Comparison of ENCODE assay signal across 8 cellular contexts in the genomic region with DNA sequence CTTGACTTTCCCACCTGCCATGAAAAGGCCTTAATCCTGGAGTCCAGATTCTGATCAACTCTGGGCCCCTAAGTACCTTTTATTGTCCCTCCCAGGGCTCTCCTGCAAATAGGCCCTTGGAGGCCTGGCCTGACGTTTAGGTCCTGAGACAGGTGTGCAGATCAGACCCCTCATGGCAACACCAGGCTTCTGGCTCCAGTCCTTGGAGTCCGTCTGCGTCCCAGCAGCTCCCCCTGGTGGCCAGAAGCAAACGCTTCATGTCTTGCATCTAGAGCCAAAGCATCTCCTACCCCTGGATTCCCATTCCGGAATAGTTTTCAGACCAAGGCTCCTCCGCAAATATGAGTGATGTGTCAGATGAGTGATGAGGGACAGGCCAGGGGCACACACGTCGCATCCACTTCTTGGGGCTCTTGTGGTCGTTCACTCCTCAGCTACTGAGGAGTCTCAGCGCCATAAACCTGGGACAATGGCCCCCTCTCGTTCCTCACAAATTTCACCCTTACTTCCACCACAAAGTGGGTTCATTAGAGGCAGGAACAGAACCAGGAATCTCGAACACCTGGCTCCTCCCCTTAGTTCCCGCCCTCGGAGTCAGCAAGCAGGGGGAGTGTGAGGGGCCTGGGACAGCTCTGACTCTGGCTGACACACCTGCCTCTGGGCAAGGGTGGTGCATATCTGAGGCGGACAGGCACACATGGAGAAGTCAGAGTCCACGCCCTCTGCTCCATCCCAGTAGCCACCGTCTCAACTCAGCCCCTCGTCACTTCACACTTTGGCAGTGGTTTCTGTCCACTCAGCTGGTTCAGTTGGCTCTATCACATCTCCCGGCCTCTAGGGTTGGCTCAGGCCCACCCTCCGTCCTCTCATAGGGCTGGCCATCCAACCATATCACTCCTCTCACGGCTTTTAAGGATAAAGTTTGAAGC.
A peak's percentile ranks its signal among the peaks of the same experiment; 100 is the strongest.
DNase-seq lines count a peak whose midpoint lies in the region; ATAC-seq and TF ChIP-seq lines count a peak whose summit lies in the region.

No MANE protein-coding gene starts in this region.

- H3K4ac ChIP-seq in IMR-90 (ENCODE audit: low read depth, low read length) = no peak overlapping the region

- H3K18ac ChIP-seq in IMR-90 (ENCODE audit: low read depth, low read length) = no peak overlapping the region

- H2BK20ac ChIP-seq in IMR-90 (ENCODE audit: low read depth, low read length) = no peak overlapping the region

- CTCF ChIA-PET in IMR-90 (lab: Yijun Ruan, JAX) = interaction anchor here (0.6 to 8.3 kb wide), 8 partner anchors 8 to 840 kb away, joined by 3 to 85 read pairs (median 4); no protein-coding TSS in a partner anchor

- H4K5ac ChIP-seq in IMR-90 (ENCODE audit: low read depth, low read length) = no peak overlapping the region

- ATAC-seq in IMR-90 (ENCODE audit: low read depth) = peak; percentile 79
- ATAC-seq in mucosa of descending colon = peak; percentile 82

- H3K4me2 ChIP-seq in IMR-90 (ENCODE audit: low read depth, low read length) (no peak overlapping the region), OCI-LY1 (ENCODE audit: low read length) (no peak overlapping the region)

- no peak overlapping the region for H3K4me3 ChIP-seq in IMR-90 (ENCODE audit: insufficient read depth, low read depth, low read length)
- no peak overlapping the region for H3K4me3 ChIP-seq in OCI-LY1 (ENCODE audit: low read depth, low read length, poor library complexity, severe bottlenecking)
- H3K4me3 ChIP-seq in epithelial cell of esophagus (ENCODE audit: low read length) = no peak overlapping the region
- no peak overlapping the region for H3K4me3 ChIP-seq in mucosa of descending colon

- H2BK15ac ChIP-seq in IMR-90 (ENCODE audit: low read depth, low read length) = no peak overlapping the region

- H3K36me3 ChIP-seq in IMR-90 (ENCODE audit: control insufficient read depth, insufficient read depth, low read length) (no peaks in the 10 kb centered on the region), OCI-LY1 (ENCODE audit: insufficient read depth, low read length) (no peaks in the 10 kb centered on the region), mucosa of descending colon (ENCODE audit: low read depth) (no peaks in the 10 kb centered on the region)

- no peaks in the 10 kb centered on the region for H3F3A ChIP-seq in OCI-LY1 (ENCODE audit: insufficient read depth, low read length)

- H4K20me1 ChIP-seq in IMR-90 (ENCODE audit: insufficient read depth, low read length) (no peaks in the 10 kb centered on the region), OCI-LY1 (ENCODE audit: insufficient read depth, low read length) (no peaks in the 10 kb centered on the region)

- H3K9me2 ChIP-seq in OCI-LY1 (ENCODE audit: low read depth, low read length) = no peaks in the 10 kb centered on the region

- no peak overlapping the region for H2BK5ac ChIP-seq in IMR-90 (ENCODE audit: low read depth, low read length, poor library complexity, severe bottlenecking)

- dilution Hi-C loops in IMR-90 (cut with HindIII; ENCODE audit: low sequenced_read_pairs, unreplicated experiment) = no loop called here

- 67% methylated on average over 3 of the region's 21 CpGs; no CpG with 5 or more reads in 1 of the 2 experiments for WGBS in IMR-90 (ENCODE audit: extremely low coverage in 2 of 2, insufficient read length in 1 of 2), 2 experiments

- intact Hi-C loops in IMR-90 (cut with micrococcal nuclease) = loop anchor here (1.0 to 5.0 kb wide), 5 partner anchors 160 to 480 kb away; a partner anchor contains a TSS
- intact Hi-C loops in mucosa of descending colon (cut with DNase I, micrococcal nuclease) = loop anchor here in 1 of 2 donors (5.0 kb wide), 1 partner anchor 475 kb away; no protein-coding TSS in a partner anchor

- BruUV-seq in IMR-90 (replicated peaks; lab: Mats Ljungman, UMichigan) = no TSS peak

- H2AFZ ChIP-seq in IMR-90 (replicated peaks; ENCODE audit: low read length, poor library complexity) (peak overlapping the region; percentile 28), OCI-LY1 (ENCODE audit: low read length) (no peak overlapping the region)

- in situ Hi-C loops in G401 (cut with HindIII; ENCODE audit: low sequenced_read_pairs) (loop anchor here (25.0 kb wide), 1 partner anchor 470 kb away; no protein-coding TSS in a partner anchor), IMR-90 (cut with MboI; ENCODE audit: low sequenced_read_pairs) (loop anchor here (10.0 kb wide), 1 partner anchor 193 kb away; no protein-coding TSS in a partner anchor)

- H3K27me3 ChIP-seq in IMR-90 (ENCODE audit: control insufficient read depth, insufficient read depth, low read length) (no peaks in the 10 kb centered on the region), OCI-LY1 (ENCODE audit: insufficient read depth, low read length) (no peaks in the 10 kb centered on the region)

- no peak overlapping the region for H3K9ac ChIP-seq in IMR-90 (ENCODE audit: low read depth, low read length)
- H3K9ac ChIP-seq in OCI-LY1 (ENCODE audit: low read length) = no peak overlapping the region

- no peaks in the 10 kb centered on the region for H3K79me1 ChIP-seq in IMR-90 (ENCODE audit: low read depth in 1 of 2, low read length in 2 of 2)

- H3K23ac ChIP-seq in IMR-90 (ENCODE audit: low read depth, low read length) = no peak overlapping the region

- no peaks in the 10 kb centered on the region for H3K9me1 ChIP-seq in IMR-90 (ENCODE audit: insufficient read depth, low read length)

- DNase-seq in G401 (ENCODE audit: low spot score) (peak; percentile 77), IMR-90 (peak; percentile 70), epithelial cell of esophagus (ENCODE audit: low read depth) (peak; percentile 77), mucosa of descending colon (peak; percentile 77 to 86 (median 84)), GF-D8 (lab: John Stamatoyannopoulos, UW) (no peak)
- peak; percentile 91 for DNase-seq in activated CD8-positive, alpha-beta memory T cell treated with anti-CD3 and anti-CD28 coated beads, Interleukin-2, amount 50 U/mL, for 48 hours
- peak; percentile 69 for DNase-seq in stimulated activated CD8-positive, alpha-beta memory T cell treated with anti-CD3 and anti-CD28 coated beads, Interleukin-4, amount 100 ng/mL, for 24 hours (ENCODE audit: low read depth)

- no peak overlapping the region for H2AK5ac ChIP-seq in IMR-90 (ENCODE audit: low read depth, low read length)

- H3K27ac ChIP-seq in IMR-90 (ENCODE audit: insufficient read depth, low read length) (no peak overlapping the region), OCI-LY1 (ENCODE audit: low read depth, low read length, poor library complexity, severe bottlenecking) (no peak overlapping the region)

- peak overlapping the region; percentile 42 for H2AK9ac ChIP-seq in IMR-90 (replicated peaks; ENCODE audit: low read depth, low read length, poor library complexity)

- H3K14ac ChIP-seq in IMR-90 (replicated peaks; ENCODE audit: low read depth, low read length) = no peak overlapping the region

- H3K56ac ChIP-seq in IMR-90 (ENCODE audit: extremely low read depth, insufficient read depth, low read length) = no peak overlapping the region

- no peaks in the 10 kb centered on the region for H3K79me2 ChIP-seq in OCI-LY1 (ENCODE audit: insufficient read depth, low read length)

- TF ChIP-seq RAD21 in IMR-90 (IDR thresholded peaks at IDR 0.05; ENCODE audit: low read length) = peak; percentile 96

- no peak overlapping the region for H4K8ac ChIP-seq in IMR-90 (ENCODE audit: low read depth in 2 of 2, low read length in 2 of 2)

- TF ChIP-seq POLR2A in IMR-90 (IDR thresholded peaks at IDR 0.05; ENCODE audit: low read depth, low read length) = no peak

- H2BK120ac ChIP-seq in IMR-90 (ENCODE audit: low read depth, low read length) = no peak overlapping the region

- no peak overlapping the region for H4K91ac ChIP-seq in IMR-90 (ENCODE audit: insufficient read depth, low read depth, low read length)

- POLR2A ChIA-PET in IMR-90 (lab: Charles Lee; ENCODE audit: unreplicated experiment) = no interaction called here

- no peaks in the 10 kb centered on the region for H3K9me3 ChIP-seq in IMR-90 (ENCODE audit: control insufficient read depth, insufficient read depth, low read length)
- H3K9me3 ChIP-seq in OCI-LY1 (ENCODE audit: low read length) = no peaks in the 10 kb centered on the region
- no peaks in the 10 kb centered on the region for H3K9me3 ChIP-seq in mucosa of descending colon

- H3K4me1 ChIP-seq in IMR-90 (ENCODE audit: control insufficient read depth, insufficient read depth, low read length) (no peaks in the 10 kb centered on the region; the same call in 1 of the 2 replicates), OCI-LY1 (ENCODE audit: insufficient read depth, low read length, severe bottlenecking) (no peaks in the 10 kb centered on the region), mucosa of descending colon (ENCODE audit: low read depth) (no peaks in the 10 kb centered on the region)

- TF ChIP-seq CTCF in IMR-90 (conservative IDR thresholded peaks at IDR 0.05; ENCODE audit: low read depth, low read length) (peak; percentile 93), OCI-LY1 (IDR thresholded peaks at IDR 0.05; ENCODE audit: low read length) (peak; percentile 62), epithelial cell of esophagus (IDR thresholded peaks at IDR 0.05; ENCODE audit: insufficient read depth, low read depth, low read length, missing control alignments) (peak; percentile 96), mucosa of descending colon (IDR thresholded peaks at IDR 0.05) (peak; percentile 81)

TF ChIP-seq in IMR-90, 13 proteins besides CTCF, POLR2A, EP300 and RAD21:
- TF ChIP-seq SMC3 (IDR thresholded peaks at IDR 0.05; ENCODE audit: low read depth, low read length) (peak; percentile 97), MAZ (IDR thresholded peaks at IDR 0.05; ENCODE audit: borderline replicate concordance, low read depth, low read length) (no peak), ELK1 (IDR thresholded peaks at IDR 0.05; ENCODE audit: borderline replicate concordance, low read depth, low read length) (no peak), FOS (IDR thresholded peaks at IDR 0.05; ENCODE audit: low read depth, low read length) (no peak), MXI1 (IDR thresholded peaks at IDR 0.05; ENCODE audit: borderline replicate concordance, low read depth, low read length) (no peak)
